In the genomic region with DNA sequence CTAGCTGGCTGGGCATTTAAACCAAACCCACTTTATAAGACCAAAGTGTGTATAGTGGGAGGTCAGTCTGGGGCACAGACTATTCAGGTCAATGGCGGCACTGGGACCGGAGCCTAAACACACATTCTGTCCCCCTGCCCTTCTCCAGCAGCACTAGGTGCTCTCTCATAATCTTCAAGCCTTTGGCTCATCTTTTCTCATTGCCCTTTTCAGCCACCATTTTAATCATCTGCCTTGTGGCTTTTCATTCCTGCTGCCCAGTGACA, we compare ENCODE assay signal across 2 cellular contexts.
TF ChIP-seq lines count a peak whose summit lies in the region.

No MANE protein-coding gene starts in this region.

TF ChIP-seq in liver, 16 proteins besides CTCF, POLR2A, EP300 and RAD21:
- TF ChIP-seq RXRA (IDR thresholded peaks at IDR 0.05) = peak; percentile 21 to 59
- no peak for TF ChIP-seq EGR1 (IDR thresholded peaks at IDR 0.05; ENCODE audit: low read depth in 2 of 2)
- TF ChIP-seq, protein P1, sequence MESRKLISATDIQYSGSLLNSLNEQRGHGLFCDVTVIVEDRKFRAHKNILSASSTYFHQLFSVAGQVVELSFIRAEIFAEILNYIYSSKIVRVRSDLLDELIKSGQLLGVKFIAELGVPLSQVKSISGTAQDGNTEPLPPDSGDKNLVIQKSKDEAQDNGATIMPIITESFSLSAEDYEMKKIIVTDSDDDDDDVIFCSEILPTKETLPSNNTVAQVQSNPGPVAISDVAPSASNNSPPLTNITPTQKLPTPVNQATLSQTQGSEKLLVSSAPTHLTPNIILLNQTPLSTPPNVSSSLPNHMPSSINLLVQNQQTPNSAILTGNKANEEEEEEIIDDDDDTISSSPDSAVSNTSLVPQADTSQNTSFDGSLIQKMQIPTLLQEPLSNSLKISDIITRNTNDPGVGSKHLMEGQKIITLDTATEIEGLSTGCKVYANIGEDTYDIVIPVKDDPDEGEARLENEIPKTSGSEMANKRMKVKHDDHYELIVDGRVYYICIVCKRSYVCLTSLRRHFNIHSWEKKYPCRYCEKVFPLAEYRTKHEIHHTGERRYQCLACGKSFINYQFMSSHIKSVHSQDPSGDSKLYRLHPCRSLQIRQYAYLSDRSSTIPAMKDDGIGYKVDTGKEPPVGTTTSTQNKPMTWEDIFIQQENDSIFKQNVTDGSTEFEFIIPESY (IDR thresholded peaks at IDR 0.05) = no peak
- TF ChIP-seq, protein P2, sequence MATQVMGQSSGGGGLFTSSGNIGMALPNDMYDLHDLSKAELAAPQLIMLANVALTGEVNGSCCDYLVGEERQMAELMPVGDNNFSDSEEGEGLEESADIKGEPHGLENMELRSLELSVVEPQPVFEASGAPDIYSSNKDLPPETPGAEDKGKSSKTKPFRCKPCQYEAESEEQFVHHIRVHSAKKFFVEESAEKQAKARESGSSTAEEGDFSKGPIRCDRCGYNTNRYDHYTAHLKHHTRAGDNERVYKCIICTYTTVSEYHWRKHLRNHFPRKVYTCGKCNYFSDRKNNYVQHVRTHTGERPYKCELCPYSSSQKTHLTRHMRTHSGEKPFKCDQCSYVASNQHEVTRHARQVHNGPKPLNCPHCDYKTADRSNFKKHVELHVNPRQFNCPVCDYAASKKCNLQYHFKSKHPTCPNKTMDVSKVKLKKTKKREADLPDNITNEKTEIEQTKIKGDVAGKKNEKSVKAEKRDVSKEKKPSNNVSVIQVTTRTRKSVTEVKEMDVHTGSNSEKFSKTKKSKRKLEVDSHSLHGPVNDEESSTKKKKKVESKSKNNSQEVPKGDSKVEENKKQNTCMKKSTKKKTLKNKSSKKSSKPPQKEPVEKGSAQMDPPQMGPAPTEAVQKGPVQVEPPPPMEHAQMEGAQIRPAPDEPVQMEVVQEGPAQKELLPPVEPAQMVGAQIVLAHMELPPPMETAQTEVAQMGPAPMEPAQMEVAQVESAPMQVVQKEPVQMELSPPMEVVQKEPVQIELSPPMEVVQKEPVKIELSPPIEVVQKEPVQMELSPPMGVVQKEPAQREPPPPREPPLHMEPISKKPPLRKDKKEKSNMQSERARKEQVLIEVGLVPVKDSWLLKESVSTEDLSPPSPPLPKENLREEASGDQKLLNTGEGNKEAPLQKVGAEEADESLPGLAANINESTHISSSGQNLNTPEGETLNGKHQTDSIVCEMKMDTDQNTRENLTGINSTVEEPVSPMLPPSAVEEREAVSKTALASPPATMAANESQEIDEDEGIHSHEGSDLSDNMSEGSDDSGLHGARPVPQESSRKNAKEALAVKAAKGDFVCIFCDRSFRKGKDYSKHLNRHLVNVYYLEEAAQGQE (IDR thresholded peaks at IDR 0.05) = no peak

TF ChIP-seq in HepG2, 621 proteins besides CTCF, POLR2A, EP300 and RAD21:
- TF ChIP-seq ZNF7 (CRISPR knock-in tag; IDR thresholded peaks at IDR 0.05) (no peak), ZNF432 (CRISPR knock-in tag; IDR thresholded peaks at IDR 0.05; ENCODE audit: borderline replicate concordance) (no peak), ZNF335 (CRISPR knock-in tag; IDR thresholded peaks at IDR 0.05) (no peak), SMAD1 (CRISPR knock-in tag; IDR thresholded peaks at IDR 0.05; ENCODE audit: borderline replicate concordance, low read depth) (no peak), ZNF572 (CRISPR knock-in tag; IDR thresholded peaks at IDR 0.05) (no peak), ZNF101 (CRISPR knock-in tag; IDR thresholded peaks at IDR 0.05; ENCODE audit: borderline replicate concordance, low read depth) (no peak), ZNF292 (CRISPR knock-in tag; IDR thresholded peaks at IDR 0.05; ENCODE audit: borderline replicate concordance, low read depth) (no peak), TEAD3 (CRISPR knock-in tag; optimal IDR thresholded peaks at IDR 0.05; ENCODE audit: borderline replicate concordance) (no peak), KDM3A (CRISPR knock-in tag; IDR thresholded peaks at IDR 0.05; ENCODE audit: low read depth) (no peak), ZFP36L1 (CRISPR knock-in tag; IDR thresholded peaks at IDR 0.05) (no peak), KLF13 (CRISPR knock-in tag; IDR thresholded peaks at IDR 0.05) (no peak), MXD4 (CRISPR knock-in tag; IDR thresholded peaks at IDR 0.05) (no peak), MTA3 (CRISPR knock-in tag; IDR thresholded peaks at IDR 0.05) (no peak), NKX3-1 (CRISPR knock-in tag; IDR thresholded peaks at IDR 0.05) (no peak), RARG (CRISPR knock-in tag; IDR thresholded peaks at IDR 0.05; ENCODE audit: low read depth) (no peak), MEF2D (CRISPR knock-in tag; IDR thresholded peaks at IDR 0.05) (no peak), MAF1 (CRISPR knock-in tag; IDR thresholded peaks at IDR 0.05; ENCODE audit: borderline replicate concordance) (no peak), ADNP (CRISPR knock-in tag; IDR thresholded peaks at IDR 0.05) (no peak), ZNF563 (CRISPR knock-in tag; IDR thresholded peaks at IDR 0.05) (no peak)
- TF ChIP-seq, protein P3, sequence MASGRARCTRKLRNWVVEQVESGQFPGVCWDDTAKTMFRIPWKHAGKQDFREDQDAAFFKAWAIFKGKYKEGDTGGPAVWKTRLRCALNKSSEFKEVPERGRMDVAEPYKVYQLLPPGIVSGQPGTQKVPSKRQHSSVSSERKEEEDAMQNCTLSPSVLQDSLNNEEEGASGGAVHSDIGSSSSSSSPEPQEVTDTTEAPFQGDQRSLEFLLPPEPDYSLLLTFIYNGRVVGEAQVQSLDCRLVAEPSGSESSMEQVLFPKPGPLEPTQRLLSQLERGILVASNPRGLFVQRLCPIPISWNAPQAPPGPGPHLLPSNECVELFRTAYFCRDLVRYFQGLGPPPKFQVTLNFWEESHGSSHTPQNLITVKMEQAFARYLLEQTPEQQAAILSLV (CRISPR knock-in tag; IDR thresholded peaks at IDR 0.05; ENCODE audit: borderline replicate concordance) = no peak
